Comparison of ENCODE assay signal across 20 cellular contexts in the genomic region with DNA sequence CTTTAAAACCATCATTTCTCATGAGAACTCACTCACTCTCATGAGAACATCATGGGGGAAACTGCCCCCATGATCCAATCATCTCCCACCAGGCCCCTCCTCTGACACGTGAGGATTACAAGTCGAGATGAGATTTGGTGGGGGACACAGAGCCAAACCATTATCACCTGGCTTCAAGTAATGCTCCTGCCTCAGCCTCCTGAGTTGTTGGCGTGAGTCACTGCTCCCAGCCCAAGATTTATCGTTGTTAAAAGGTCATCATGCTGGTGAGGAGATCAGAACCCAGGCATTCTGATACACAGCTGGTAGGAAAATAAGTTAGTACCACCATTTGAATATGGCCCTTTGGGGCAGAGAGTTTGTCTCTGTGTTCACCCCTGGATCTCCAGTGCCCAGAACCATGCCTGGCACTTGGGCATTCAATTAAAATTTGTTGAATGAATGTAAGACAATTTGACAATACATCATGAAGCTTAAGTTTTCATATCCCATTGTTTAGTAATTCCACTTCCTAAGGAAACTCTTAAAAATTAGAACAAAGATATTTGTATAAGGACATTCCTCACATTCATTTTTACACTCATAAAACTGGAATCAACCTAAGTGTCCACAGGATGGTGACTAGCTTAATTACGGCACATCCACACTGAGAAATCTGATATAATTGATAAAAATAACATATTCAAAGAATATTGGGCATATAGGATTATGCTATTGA. TPM values are rescaled to one million over a fixed set of nuclear protein-coding genes. Genes with fewer than 3 reads are reported as not detected.
DNase-seq lines count a peak whose midpoint lies in the region; ATAC-seq and TF ChIP-seq lines count a peak whose summit lies in the region.
"Had no signal": no experiment of that assay in that cellular context is flagged by ENCODE, and none has a peak within 500 bp of the region (broad histone marks: within the 10 kb centered on the region; RNA-seq: fewer than 3 reads in every experiment).

No MANE protein-coding gene starts in this region.

- H3K4me3 Mint-ChIP-seq in activated CD4-positive, alpha-beta memory T cell treated with anti-CD3 and anti-CD28 coated beads for 36 hours = no peak overlapping the region
- H3K4me3 Mint-ChIP-seq: CD8-positive, alpha-beta memory T cell; HFFc6 had no signal

- H3K27me3 Mint-ChIP-seq in activated CD4-positive, alpha-beta memory T cell treated with anti-CD3 and anti-CD28 coated beads for 36 hours = peaks cover 31% of the 10 kb centered on the region

- H3K36me3 ChIP-seq in right atrium auricular region (no peaks in the 10 kb centered on the region), gastrocnemius medialis (no peaks in the 10 kb centered on the region)
- H3K36me3 ChIP-seq: BLaER1 treated with 17β-estradiol and CSF1 and Interleukin-3, amounts not matched to agents 10 nM and 100 nM had no signal

- WGBS in right cardiac atrium = 74% methylated on average over 5 of the region's 5 CpGs

- H3K27ac Mint-ChIP-seq in activated CD4-positive, alpha-beta memory T cell treated with anti-CD3 and anti-CD28 coated beads for 36 hours = no peak overlapping the region

- H3K4me1 ChIP-seq in right atrium auricular region (peaks cover 0 to 85% of the 10 kb centered on the region in 2 donors), right cardiac atrium (ENCODE audit: control insufficient read depth, insufficient read depth, low read length) (peaks cover 33% of the 10 kb centered on the region), gastrocnemius medialis (peaks cover 5 to 28% of the 10 kb centered on the region in 2 donors)

- in situ Hi-C loops in gastrocnemius medialis (cut with MboI; ENCODE audit: low sequenced_read_pairs in 4 of 4) = no loop called here

- DNase-seq in right atrium auricular region (ENCODE audit: low spot score) (no peak), right cardiac atrium (no peak), dermis blood vessel endothelial cell (peak; percentile 56), gastrocnemius medialis (no peak), DMS153 treated with DMSO at 0.1 percent for 48 hours (lab: John Stamatoyannopoulos, UW; ENCODE audit: unreplicated experiment) (no peak)
- no peak for DNase-seq in activated CD4-positive, alpha-beta memory T cell treated with anti-CD3 and anti-CD28 coated beads for 36 hours
- DNase-seq: CD8-positive, alpha-beta memory T cell; DMS79; HFFc6; NCI-H1417 treated with DMSO at 0.1 percent for 48 hours; NCI-H187 treated with DMSO at 0.1 percent for 48 hours; NCI-H226; NCI-H524; NCI-H82; OCI-M1; SIG-M5 had no signal

- intact Hi-C loops in right cardiac atrium (cut with DNase I) = no loop called here
- intact Hi-C loops in gastrocnemius medialis (cut with DNase I; ENCODE audit: low total_unique reads) = no loop called here
- intact Hi-C loops in activated CD4-positive, alpha-beta memory T cell treated with anti-CD3 and anti-CD28 coated beads for 36 hours (cut with micrococcal nuclease) = no loop called here

- TF ChIP-seq CTCF in right atrium auricular region (IDR thresholded peaks at IDR 0.05) = no peak
- TF ChIP-seq CTCF in gastrocnemius medialis (IDR thresholded peaks at IDR 0.05 in 4 of 5, conservative IDR thresholded peaks at IDR 0.05 in 1 of 5) = no peak

- H3K27me3 ChIP-seq in right atrium auricular region = no peaks in the 10 kb centered on the region
- no peaks in the 10 kb centered on the region for H3K27me3 ChIP-seq in right cardiac atrium (ENCODE audit: control insufficient read depth, insufficient read depth)
- H3K27me3 ChIP-seq in gastrocnemius medialis = peaks cover 0 to 3% (median 0%) of the 10 kb centered on the region in 3 donors

- H3K27ac ChIP-seq in right atrium auricular region (peak overlapping the region; percentile 47 to 57), right cardiac atrium (ENCODE audit: low read length) (no peak overlapping the region), gastrocnemius medialis (peak overlapping the region in 3 of 4 donors; percentile 53 to 64 (median 59))
- H3K27ac ChIP-seq: KMS-11 had no signal

- no peaks in the 10 kb centered on the region for H3K36me3 Mint-ChIP-seq in activated CD4-positive, alpha-beta memory T cell treated with anti-CD3 and anti-CD28 coated beads for 36 hours
- H3K36me3 Mint-ChIP-seq: CD8-positive, alpha-beta memory T cell had no signal

- H3K9me3 ChIP-seq in right atrium auricular region (no peaks in the 10 kb centered on the region), right cardiac atrium (ENCODE audit: control insufficient read depth, low read length) (no peaks in the 10 kb centered on the region), gastrocnemius medialis (no peaks in the 10 kb centered on the region)
- H3K9me3 ChIP-seq: BLaER1 treated with 17β-estradiol and CSF1 and Interleukin-3, amounts not matched to agents 10 nM and 100 nM had no signal

- POLR2A ChIA-PET in activated CD4-positive, alpha-beta memory T cell treated with anti-CD3 and anti-CD28 coated beads for 36 hours (lab: Charles Lee) = no interaction called here

- H3K4me1 Mint-ChIP-seq in activated CD4-positive, alpha-beta memory T cell treated with anti-CD3 and anti-CD28 coated beads for 36 hours (ENCODE audit: low read depth) = no peaks in the 10 kb centered on the region
- H3K4me1 Mint-ChIP-seq: CD8-positive, alpha-beta memory T cell had no signal

- ATAC-seq in right cardiac atrium = no peak
- no peak for ATAC-seq in gastrocnemius medialis
- no peak for ATAC-seq in HG02759 (IDR thresholded peaks at IDR 0.05; ENCODE audit: unreplicated experiment)

- H3K4me3 ChIP-seq in right atrium auricular region = no peak overlapping the region
- H3K4me3 ChIP-seq in right cardiac atrium (ENCODE audit: low read length) = no peak overlapping the region
- no peak overlapping the region for H3K4me3 ChIP-seq in gastrocnemius medialis
- H3K4me3 ChIP-seq: BLaER1 treated with 17β-estradiol and CSF1 and Interleukin-3, amounts not matched to agents 10 nM and 100 nM had no signal

- CTCF ChIA-PET in activated CD4-positive, alpha-beta memory T cell treated with anti-CD3 and anti-CD28 coated beads for 36 hours (lab: Charles Lee) = no interaction called here

- no peaks in the 10 kb centered on the region for H3K9me3 Mint-ChIP-seq in activated CD4-positive, alpha-beta memory T cell treated with anti-CD3 and anti-CD28 coated beads for 36 hours
- H3K9me3 Mint-ChIP-seq: CD8-positive, alpha-beta memory T cell; HFFc6 had no signal

- no peak for TF ChIP-seq POLR2A in gastrocnemius medialis (IDR thresholded peaks at IDR 0.05)

RNA-seq across cellular contexts. Expression of a gene that starts 58.0 kb away (rescaled TPM):
- total RNA-seq in right atrium auricular region (10 to 100 TPM; 22.4 to 38.2 TPM), right cardiac atrium (10 to 100 TPM; 34.7 to 87.1 (median 63.5) TPM), dermis blood vessel endothelial cell (0.42 and 31.5 TPM in 2 replicates), gastrocnemius medialis (1 to 10 TPM; 4.0 to 7.8 (median 6.8) TPM)
- polyA plus RNA-seq in right cardiac atrium = 22.5 TPM
- under 1 TPM; 0.12 to 0.14 TPM for total RNA-seq in activated CD4-positive, alpha-beta memory T cell treated with anti-CD3 and anti-CD28 coated beads for 36 hours
- total RNA-seq: CD8-positive, alpha-beta memory T cell; MCF 10A had no signal
